15 cellular contexts compared by ENCODE assay signal in genomic region chr1:46673749-46674182, GRCh38. TPM values are rescaled to one million over a fixed set of nuclear protein-coding genes. Genes with fewer than 3 reads are reported as not detected.
A peak's percentile ranks its signal among the peaks of the same experiment; 100 is the strongest.
DNase-seq lines count a peak whose midpoint lies in the region; ATAC-seq, FAIRE-seq and TF ChIP-seq lines count a peak whose summit lies in the region.
"Had no signal": no experiment of that assay in that cellular context is flagged by ENCODE, and none has a peak within 500 bp of the region (broad histone marks: within the 10 kb centered on the region; RNA-seq: fewer than 3 reads in every experiment).

No MANE protein-coding gene starts in this region.

- FAIRE-seq in HepG2 (lab: Jason Lieb, UNC): no peak
- FAIRE-seq: colon had no signal

- no peak for TF ChIP-seq POLR2A in HepG2 (IDR thresholded peaks at IDR 0.05; ENCODE audit: insufficient read depth in 1 of 2, low read depth in 2 of 2, low read length in 2 of 2)
- no peak for TF ChIP-seq POLR2A in right lobe of liver (IDR thresholded peaks at IDR 0.05)

- no TSS peak for BruUV-seq in HepG2 (replicated peaks; lab: Mats Ljungman, UMichigan)

- H3K9me3 Mint-ChIP-seq in stimulated activated effector memory CD8-positive, alpha-beta T cell treated with anti-CD3 and anti-CD28 coated beads, Interleukin-12 subunit alpha, Interleukin-12 subunit beta, amount 100 ng/mL, for 72 hours: no peaks in the 10 kb centered on the region
- H3K9me3 Mint-ChIP-seq: H9 had no signal

- in situ Hi-C loops in HepG2 (cut with HindIII; ENCODE audit: extremely low pct_ligation_motif_present, low pct_unique_long_range_greater_than_20kb): no loop called here
- in situ Hi-C loops in brain microvascular endothelial cell (cut with HindIII; ENCODE audit: low pct_ligation_motif_present, low sequenced_read_pairs): no loop called here

- CTCF ChIA-PET in HepG2 (lab: Yijun Ruan, JAX; ENCODE audit: low intra/inter-chr PET ratio, low total read pairs): no interaction called here

- WGBS in HepG2 (ENCODE audit: low lambda C conversion rate): 69% methylated on average over 4 of the region's 4 CpGs
- WGBS in right lobe of liver (ENCODE audit: insufficient coverage, low coverage, low lambda C conversion rate, missing lambda C conversion rate): no CpG with 5 or more reads among the region's 4 CpGs

- H2AFZ ChIP-seq in HepG2 (ENCODE audit: low read length): no peak overlapping the region

- TF ChIP-seq EP300 in HepG2 (IDR thresholded peaks at IDR 0.05; ENCODE audit: low read depth in 2 of 2, low read length in 2 of 2) (no peak), HepG2 (CRISPR knock-in tag; IDR thresholded peaks at IDR 0.05; ENCODE audit: borderline replicate concordance) (no peak)

- ATAC-seq in HepG2 (peak; percentile 23; the same call in 1 of the 3 replicates), right lobe of liver (no peak), SK-N-SH treated with all-trans-retinoic acid at 6 μM for 48 hours (peak; percentile 84), HG02885 (IDR thresholded peaks at IDR 0.05; ENCODE audit: poor library complexity, unreplicated experiment) (no peak), HG03045 (IDR thresholded peaks at IDR 0.05; ENCODE audit: unreplicated experiment) (no peak), GM21367 (IDR thresholded peaks at IDR 0.05; ENCODE audit: unreplicated experiment) (no peak)
- peak; percentile 85 for ATAC-seq in stimulated activated effector memory CD8-positive, alpha-beta T cell treated with anti-CD3 and anti-CD28 coated beads, Interleukin-12 subunit alpha, Interleukin-12 subunit beta, amount 100 ng/mL, for 72 hours
- ATAC-seq: left lung had no signal

- H3K79me2 ChIP-seq in HepG2 (ENCODE audit: insufficient read depth, low read length): no peaks in the 10 kb centered on the region

- H3K4me1 Mint-ChIP-seq in stimulated activated effector memory CD8-positive, alpha-beta T cell treated with anti-CD3 and anti-CD28 coated beads, Interleukin-12 subunit alpha, Interleukin-12 subunit beta, amount 100 ng/mL, for 72 hours: peaks cover 35% of the 10 kb centered on the region

- no peaks in the 10 kb centered on the region for H3K27me3 ChIP-seq in HepG2 (ENCODE audit: control insufficient read depth in 1 of 2, insufficient read depth in 2 of 2, low read length in 2 of 2)
- no peaks in the 10 kb centered on the region for H3K27me3 ChIP-seq in right lobe of liver
- no peaks in the 10 kb centered on the region for H3K27me3 ChIP-seq in brain microvascular endothelial cell (replicated peaks)
- H3K27me3 ChIP-seq: left lung had no signal

- H3K27ac ChIP-seq in HepG2 (ENCODE audit: extremely low read length, insufficient read depth, low read length): no peak overlapping the region
- no peak overlapping the region for H3K27ac ChIP-seq in right lobe of liver
- no peak overlapping the region for H3K27ac ChIP-seq in brain microvascular endothelial cell
- H3K27ac ChIP-seq: left lung, SK-N-MC had no signal

- no peak for TF ChIP-seq CTCF in HepG2 (CRISPR knock-in tag; IDR thresholded peaks at IDR 0.05)
- TF ChIP-seq CTCF in right lobe of liver (IDR thresholded peaks at IDR 0.05): no peak
- no peak for TF ChIP-seq CTCF in brain microvascular endothelial cell (IDR thresholded peaks at IDR 0.05; ENCODE audit: low read depth, low read length, missing control alignments)

- H3K4me3 Mint-ChIP-seq in stimulated activated effector memory CD8-positive, alpha-beta T cell treated with anti-CD3 and anti-CD28 coated beads, Interleukin-12 subunit alpha, Interleukin-12 subunit beta, amount 100 ng/mL, for 72 hours: no peak overlapping the region
- H3K4me3 Mint-ChIP-seq: H9 had no signal

- POLR2A ChIA-PET in HepG2 (lab: Yijun Ruan, JAX): interaction anchor here (1.1 kb wide), 1 partner anchor 78 kb away, joined by 3 read pairs; no protein-coding TSS in a partner anchor

- no peak for TF ChIP-seq RAD21 in HepG2 (CRISPR knock-in tag; IDR thresholded peaks at IDR 0.05)

- H3K9ac ChIP-seq in HepG2 (ENCODE audit: insufficient read depth, low read depth, low read length): no peak overlapping the region

- peaks cover 50% of the 10 kb centered on the region for H3K36me3 Mint-ChIP-seq in stimulated activated effector memory CD8-positive, alpha-beta T cell treated with anti-CD3 and anti-CD28 coated beads, Interleukin-12 subunit alpha, Interleukin-12 subunit beta, amount 100 ng/mL, for 72 hours

- H3K9me3 ChIP-seq in HepG2 (ENCODE audit: low read length) (no peaks in the 10 kb centered on the region), right lobe of liver (no peaks in the 10 kb centered on the region)
- H3K9me3 ChIP-seq: left lung had no signal

- H3K4me3 ChIP-seq in HepG2 (replicated peaks in 1 of 3; ENCODE audit: insufficient read depth in 1 of 3, low read depth in 2 of 3, low read length in 3 of 3): no peak overlapping the region
- H3K4me3 ChIP-seq in right lobe of liver: no peak overlapping the region
- H3K4me3 ChIP-seq in brain microvascular endothelial cell (ENCODE audit: low read depth, low read length): no peak overlapping the region
- H3K4me3 ChIP-seq: left lung, SK-N-MC had no signal

- peak overlapping the region; percentile 69 for H3K27ac Mint-ChIP-seq in stimulated activated effector memory CD8-positive, alpha-beta T cell treated with anti-CD3 and anti-CD28 coated beads, Interleukin-12 subunit alpha, Interleukin-12 subunit beta, amount 100 ng/mL, for 72 hours
- H3K27ac Mint-ChIP-seq: H9 had no signal

- no peak for DNase-seq in HepG2 (ENCODE audit: low spot score)
- no peak for DNase-seq in right lobe of liver
- peak; percentile 79 for DNase-seq in brain microvascular endothelial cell
- DNase-seq in stimulated activated effector memory CD8-positive, alpha-beta T cell treated with anti-CD3 and anti-CD28 coated beads, Interleukin-12 subunit alpha, Interleukin-12 subunit beta, amount 100 ng/mL, for 72 hours (ENCODE audit: low spot score in 2 of 2): no peak
- DNase-seq: H9, left lung, NCI-H526 had no signal

- no peak overlapping the region for H3K4me2 ChIP-seq in HepG2 (ENCODE audit: low read depth, low read length)

- H3K4me1 ChIP-seq in HepG2 (ENCODE audit: insufficient read depth, low read length) (no peaks in the 10 kb centered on the region; the same call in 1 of the 2 replicates), right lobe of liver (peaks cover 0 to 10% (median 0%) of the 10 kb centered on the region in 4 donors)
- H3K4me1 ChIP-seq: left lung had no signal

- H3K36me3 ChIP-seq in HepG2 (replicated peaks in 1 of 2; ENCODE audit: control insufficient read depth in 1 of 2, insufficient read depth in 2 of 2, low read length in 2 of 2): peaks cover 6 to 21% of the 10 kb centered on the region in 2 experiments; a peak in 4 of 5 replicates
- peaks cover 0 to 19% (median 4%) of the 10 kb centered on the region in 4 donors for H3K36me3 ChIP-seq in right lobe of liver
- H3K36me3 ChIP-seq in brain microvascular endothelial cell (replicated peaks): peaks cover 22% of the 10 kb centered on the region

- no peaks in the 10 kb centered on the region for H4K20me1 ChIP-seq in HepG2 (ENCODE audit: insufficient read depth, low read length)

- intact Hi-C loops in HepG2 (cut with micrococcal nuclease; ENCODE audit: unreplicated experiment): no loop called here
- intact Hi-C loops in right lobe of liver (cut with DNase I): no loop called here

RNA-seq across cellular contexts. Expression of gene TEX38, which starts 2.1 kb away (rescaled TPM):
- total RNA-seq in HepG2 (2016; rRNA removed; fragmentation: Illumina TruSeq; extraction: Trizol) (not detected in 2 replicates), right lobe of liver (not detected)
- not detected in 2 replicates for total RNA-seq in HepG2 (2016; cell fraction: cytosol; rRNA removed; fragmentation: Illumina TruSeq; extraction: Trizol; ENCODE audit: low read depth)
- total RNA-seq in HepG2 (2016; cell fraction: insoluble cytoplasmic fraction; rRNA removed; fragmentation: Illumina TruSeq; extraction: Trizol): not detected in 2 replicates
- not detected in 2 replicates for total RNA-seq in HepG2 (2016; cell fraction: membrane; rRNA removed; fragmentation: Illumina TruSeq; extraction: Trizol)
- total RNA-seq in HepG2 (2016; cell fraction: nucleus; rRNA removed; fragmentation: Illumina TruSeq; extraction: Trizol): not detected in 2 replicates
- polyA plus RNA-seq in HepG2 (2011; rRNA removed): 0.07 and 0.18 TPM in 2 replicates
- not detected in 2 replicates for polyA plus RNA-seq in HepG2 (2011; cell fraction: cytosol; rRNA removed)
- 0.34 and 0.36 TPM in 2 replicates for polyA plus RNA-seq in HepG2 (2011; cell fraction: nucleus; rRNA removed)
- polyA plus RNA-seq in HepG2 (2012): not detected in 2 replicates
- not detected in 2 replicates for polyA plus RNA-seq in HepG2 (2016; cell fraction: cytosol; fragmentation: Illumina TruSeq; extraction: Trizol; ENCODE audit: low read depth)
- polyA plus RNA-seq in HepG2 (2016; cell fraction: insoluble cytoplasmic fraction; fragmentation: Illumina TruSeq; extraction: Trizol; ENCODE audit: low read depth): not detected in 2 replicates
- polyA plus RNA-seq in HepG2 (2016; cell fraction: membrane; fragmentation: Illumina TruSeq; extraction: Trizol; ENCODE audit: low read depth): not detected in 2 replicates
- polyA plus RNA-seq in HepG2 (2016; cell fraction: nucleus; fragmentation: Illumina TruSeq; extraction: Trizol; ENCODE audit: insufficient read depth, low read depth): not detected in 2 replicates
- polyA minus RNA-seq in HepG2 (2011; rRNA and poly(A)+ RNA removed; ENCODE audit: low replicate concordance): 0.40 TPM in 1 of 2 replicates, not detected in the other
- not detected in 2 replicates for polyA minus RNA-seq in HepG2 (2011; cell fraction: cytosol; rRNA and poly(A)+ RNA removed)
- not detected in 2 replicates for polyA minus RNA-seq in HepG2 (2011; cell fraction: nucleus; rRNA and poly(A)+ RNA removed)
- total RNA-seq: H9, left lung, omental fat pad, subcutaneous adipose tissue had no signal

RNA-seq across cellular contexts. Expression of gene ATPAF1, which starts 5.6 kb away (rescaled TPM):
- total RNA-seq in HepG2 (2016; rRNA removed; fragmentation: Illumina TruSeq; extraction: Trizol): 66.6 and 82.9 TPM in 2 replicates
- total RNA-seq in HepG2 (2016; cell fraction: cytosol; rRNA removed; fragmentation: Illumina TruSeq; extraction: Trizol; ENCODE audit: low read depth): 16.7 and 20.1 TPM in 2 replicates
- total RNA-seq in HepG2 (2016; cell fraction: insoluble cytoplasmic fraction; rRNA removed; fragmentation: Illumina TruSeq; extraction: Trizol): 68.9 and 89.4 TPM in 2 replicates
- total RNA-seq in HepG2 (2016; cell fraction: membrane; rRNA removed; fragmentation: Illumina TruSeq; extraction: Trizol): 49.1 and 50.0 TPM in 2 replicates
- 25.2 and 28.9 TPM in 2 replicates for total RNA-seq in HepG2 (2016; cell fraction: nucleus; rRNA removed; fragmentation: Illumina TruSeq; extraction: Trizol)
- polyA plus RNA-seq in HepG2 (2011; rRNA removed): 57.3 and 76.7 TPM in 2 replicates
- 49.4 and 72.7 TPM in 2 replicates for polyA plus RNA-seq in HepG2 (2011; cell fraction: cytosol; rRNA removed)
- polyA plus RNA-seq in HepG2 (2011; cell fraction: nucleus; rRNA removed): 20.5 and 24.9 TPM in 2 replicates
- polyA plus RNA-seq in HepG2 (2012): 41.0 and 52.7 TPM in 2 replicates
- polyA plus RNA-seq in HepG2 (2016; cell fraction: cytosol; fragmentation: Illumina TruSeq; extraction: Trizol; ENCODE audit: low read depth): 22.8 and 23.2 TPM in 2 replicates
- polyA plus RNA-seq in HepG2 (2016; cell fraction: insoluble cytoplasmic fraction; fragmentation: Illumina TruSeq; extraction: Trizol; ENCODE audit: low read depth): 95.2 and 103 TPM in 2 replicates
- 45.1 and 45.9 TPM in 2 replicates for polyA plus RNA-seq in HepG2 (2016; cell fraction: membrane; fragmentation: Illumina TruSeq; extraction: Trizol; ENCODE audit: low read depth)
- polyA plus RNA-seq in HepG2 (2016; cell fraction: nucleus; fragmentation: Illumina TruSeq; extraction: Trizol; ENCODE audit: insufficient read depth, low read depth): 40.9 and 46.7 TPM in 2 replicates
- polyA minus RNA-seq in HepG2 (2011; rRNA and poly(A)+ RNA removed; ENCODE audit: low replicate concordance): 21.5 and 23.1 TPM in 2 replicates
- polyA minus RNA-seq in HepG2 (2011; cell fraction: cytosol; rRNA and poly(A)+ RNA removed): 34.2 and 40.5 TPM in 2 replicates
- polyA minus RNA-seq in HepG2 (2011; cell fraction: nucleus; rRNA and poly(A)+ RNA removed): 26.4 and 40.3 TPM in 2 replicates
- total RNA-seq in right lobe of liver: 10 to 100 TPM; 34.9 to 57.1 (median 42.1) TPM

RNA-seq across cellular contexts. Expression of gene EFCAB14, which starts 45.1 kb away (rescaled TPM):
- 17.4 and 17.9 TPM in 2 replicates for total RNA-seq in HepG2 (2016; rRNA removed; fragmentation: Illumina TruSeq; extraction: Trizol)
- total RNA-seq in HepG2 (2016; cell fraction: cytosol; rRNA removed; fragmentation: Illumina TruSeq; extraction: Trizol; ENCODE audit: low read depth): 11.0 and 11.7 TPM in 2 replicates
- 16.1 and 18.3 TPM in 2 replicates for total RNA-seq in HepG2 (2016; cell fraction: insoluble cytoplasmic fraction; rRNA removed; fragmentation: Illumina TruSeq; extraction: Trizol)
- 25.4 and 27.5 TPM in 2 replicates for total RNA-seq in HepG2 (2016; cell fraction: membrane; rRNA removed; fragmentation: Illumina TruSeq; extraction: Trizol)
- total RNA-seq in HepG2 (2016; cell fraction: nucleus; rRNA removed; fragmentation: Illumina TruSeq; extraction: Trizol): 20.5 and 25.5 TPM in 2 replicates
- 12.4 and 13.4 TPM in 2 replicates for polyA plus RNA-seq in HepG2 (2011; rRNA removed)
- polyA plus RNA-seq in HepG2 (2011; cell fraction: cytosol; rRNA removed): 7.2 and 10.6 TPM in 2 replicates
- 11.6 and 14.9 TPM in 2 replicates for polyA plus RNA-seq in HepG2 (2011; cell fraction: nucleus; rRNA removed)
- polyA plus RNA-seq in HepG2 (2012): 11.5 and 11.8 TPM in 2 replicates
- 6.7 and 7.2 TPM in 2 replicates for polyA plus RNA-seq in HepG2 (2016; cell fraction: cytosol; fragmentation: Illumina TruSeq; extraction: Trizol; ENCODE audit: low read depth)
- polyA plus RNA-seq in HepG2 (2016; cell fraction: insoluble cytoplasmic fraction; fragmentation: Illumina TruSeq; extraction: Trizol; ENCODE audit: low read depth): 18.6 and 19.8 TPM in 2 replicates
- polyA plus RNA-seq in HepG2 (2016; cell fraction: membrane; fragmentation: Illumina TruSeq; extraction: Trizol; ENCODE audit: low read depth): 17.5 and 20.0 TPM in 2 replicates
- polyA plus RNA-seq in HepG2 (2016; cell fraction: nucleus; fragmentation: Illumina TruSeq; extraction: Trizol; ENCODE audit: insufficient read depth, low read depth): 25.2 and 29.8 TPM in 2 replicates
- 12.3 and 40.5 TPM in 2 replicates for polyA minus RNA-seq in HepG2 (2011; rRNA and poly(A)+ RNA removed; ENCODE audit: low replicate concordance)
- 13.4 and 18.1 TPM in 2 replicates for polyA minus RNA-seq in HepG2 (2011; cell fraction: cytosol; rRNA and poly(A)+ RNA removed)
- 22.0 and 31.1 TPM in 2 replicates for polyA minus RNA-seq in HepG2 (2011; cell fraction: nucleus; rRNA and poly(A)+ RNA removed)
- 10 to 100 TPM; 41.5 to 56.9 (median 43.5) TPM for total RNA-seq in right lobe of liver

RNA-seq across cellular contexts. Expression of gene MOB3C, which starts 57.2 kb away (rescaled TPM):
- total RNA-seq in HepG2 (2016; rRNA removed; fragmentation: Illumina TruSeq; extraction: Trizol) (3.1 and 3.5 TPM in 2 replicates), right lobe of liver (1 to 10 TPM; 2.6 to 6.3 (median 5.7) TPM)
- 0.79 and 1.5 TPM in 2 replicates for total RNA-seq in HepG2 (2016; cell fraction: cytosol; rRNA removed; fragmentation: Illumina TruSeq; extraction: Trizol; ENCODE audit: low read depth)
- 3.4 and 3.8 TPM in 2 replicates for total RNA-seq in HepG2 (2016; cell fraction: insoluble cytoplasmic fraction; rRNA removed; fragmentation: Illumina TruSeq; extraction: Trizol)
- 3.4 and 3.6 TPM in 2 replicates for total RNA-seq in HepG2 (2016; cell fraction: membrane; rRNA removed; fragmentation: Illumina TruSeq; extraction: Trizol)
- 2.9 TPM in 2 replicates for total RNA-seq in HepG2 (2016; cell fraction: nucleus; rRNA removed; fragmentation: Illumina TruSeq; extraction: Trizol)
- polyA plus RNA-seq in HepG2 (2011; rRNA removed): 4.1 and 6.8 TPM in 2 replicates
- 3.7 and 4.9 TPM in 2 replicates for polyA plus RNA-seq in HepG2 (2011; cell fraction: cytosol; rRNA removed)
- polyA plus RNA-seq in HepG2 (2011; cell fraction: nucleus; rRNA removed): 10.1 and 10.6 TPM in 2 replicates
- polyA plus RNA-seq in HepG2 (2012): 2.3 and 2.7 TPM in 2 replicates
- 1.1 TPM in 2 replicates for polyA plus RNA-seq in HepG2 (2016; cell fraction: cytosol; fragmentation: Illumina TruSeq; extraction: Trizol; ENCODE audit: low read depth)
- 2.9 and 3.1 TPM in 2 replicates for polyA plus RNA-seq in HepG2 (2016; cell fraction: insoluble cytoplasmic fraction; fragmentation: Illumina TruSeq; extraction: Trizol; ENCODE audit: low read depth)
- 2.2 and 2.4 TPM in 2 replicates for polyA plus RNA-seq in HepG2 (2016; cell fraction: membrane; fragmentation: Illumina TruSeq; extraction: Trizol; ENCODE audit: low read depth)
- polyA plus RNA-seq in HepG2 (2016; cell fraction: nucleus; fragmentation: Illumina TruSeq; extraction: Trizol; ENCODE audit: insufficient read depth, low read depth): 3.5 and 4.0 TPM in 2 replicates
- 6.7 and 10.0 TPM in 2 replicates for polyA minus RNA-seq in HepG2 (2011; rRNA and poly(A)+ RNA removed; ENCODE audit: low replicate concordance)
- polyA minus RNA-seq in HepG2 (2011; cell fraction: cytosol; rRNA and poly(A)+ RNA removed): 1.6 and 1.7 TPM in 2 replicates
- polyA minus RNA-seq in HepG2 (2011; cell fraction: nucleus; rRNA and poly(A)+ RNA removed): 5.7 and 7.6 TPM in 2 replicates

Comparison
In these comparisons a context has a peak if more than half of its experiments do, and no peak if none do; other contexts are left out.
1. ATAC-seq: peak in HepG2 (single experiment), SK-N-SH treated with all-trans-retinoic acid at 6 μM for 48 hours (single experiment) and stimulated activated effector memory CD8-positive, alpha-beta T cell treated with anti-CD3 and anti-CD28 coated beads, Interleukin-12 subunit alpha, Interleukin-12 subunit beta, amount 100 ng/mL, for 72 hours (single experiment); none in right lobe of liver (0 of 4), HG02885 (single experiment), HG03045 (single experiment) and GM21367 (single experiment).